ENCODE assay signal across 19 cellular contexts in the genomic region with DNA sequence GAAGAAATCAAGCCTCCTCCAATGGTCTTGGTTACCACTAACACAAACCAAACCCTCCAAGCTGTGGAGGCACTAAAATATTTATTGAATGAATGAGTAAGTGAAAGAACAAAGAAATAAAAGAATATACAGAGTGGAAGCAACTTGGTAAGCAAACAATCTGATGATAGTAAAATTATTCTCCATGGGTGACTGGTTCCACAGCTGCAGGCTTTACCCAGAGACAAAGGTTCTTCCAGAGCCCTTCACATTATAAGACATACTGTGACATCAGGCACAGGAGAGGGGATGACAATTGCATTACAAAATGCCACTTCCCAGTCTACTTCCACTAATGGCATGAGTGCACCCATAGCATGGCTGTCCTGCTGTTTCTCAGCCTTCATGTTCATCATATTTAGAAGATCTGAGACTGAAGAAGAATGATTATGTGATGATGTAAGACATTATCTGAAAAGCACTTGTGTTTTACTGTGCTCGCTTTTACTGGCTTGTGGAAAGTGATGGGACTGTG.
"Had no signal": no experiment of that assay in that cellular context is flagged by ENCODE, and none has a peak within 500 bp of the region (broad histone marks: within the 10 kb centered on the region; RNA-seq: fewer than 3 reads in every experiment).

No MANE protein-coding gene starts in this region.

- H3K36me3 ChIP-seq: gastrocnemius medialis, neutrophil, tibial artery had no signal

- FAIRE-seq: islet of Langerhans, urothelium cell line had no signal

- DNase-seq: activated CD4-positive, alpha-beta memory T cell treated with anti-CD3 and anti-CD28 coated beads for 36 hours; activated CD4-positive, alpha-beta T cell treated with anti-CD3 and anti-CD28 coated beads for 36 hours; activated CD8-positive, alpha-beta memory T cell treated with anti-CD3 and anti-CD28 coated beads, Interleukin-2, amount 10 ng/mL, durations not matched to agents 7 days and 5 days; activated naive CD4-positive, alpha-beta T cell treated with anti-CD3 and anti-CD28 coated beads for 36 hours; activated naive CD8-positive, alpha-beta T cell treated with anti-CD3 and anti-CD28 coated beads, Interleukin-2, amount 50 U/mL, for 24 hours; activated T-cell treated with anti-CD3 and anti-CD28 coated beads, Interleukin-2, amount 50 U/mL, for 1 hour; aorta; dorsolateral prefrontal cortex; erythroblast; gastrocnemius medialis; posterior cingulate gyrus; stimulated activated CD4-positive, alpha-beta T cell treated with anti-CD3 and anti-CD28 coated beads, Interleukin-15, amount 100 ng/mL, for 24 hours; stimulated activated CD4-positive, alpha-beta T cell treated with anti-CD3 and anti-CD28 coated beads, Interleukin-4, amount 100 ng/mL, for 1 hour; stimulated activated naive CD4-positive, alpha-beta T cell; tibial artery had no signal

- H3K27ac Mint-ChIP-seq: activated CD4-positive, alpha-beta memory T cell treated with anti-CD3 and anti-CD28 coated beads for 36 hours; activated CD4-positive, alpha-beta T cell treated with anti-CD3 and anti-CD28 coated beads for 36 hours; activated CD8-positive, alpha-beta memory T cell treated with anti-CD3 and anti-CD28 coated beads, Interleukin-2, amount 10 ng/mL, durations not matched to agents 7 days and 5 days; activated naive CD4-positive, alpha-beta T cell treated with anti-CD3 and anti-CD28 coated beads for 36 hours; activated naive CD8-positive, alpha-beta T cell treated with anti-CD3 and anti-CD28 coated beads, Interleukin-2, amount 50 U/mL, for 24 hours; activated T-helper 2 cell treated with anti-CD3 and anti-CD28 coated beads, Interferon-gamma antibody, Interleukin-2, Interleukin-4, amounts not matched to agents 10 μg/mL and 5 μg/mL and 100 μg/mL, durations not matched to agents 14 hours and 24 hours and 36 hours had no signal

- H3K4me3 ChIP-seq: dorsolateral prefrontal cortex, gastrocnemius medialis, tibial artery had no signal

- H3K27me3 ChIP-seq: gastrocnemius medialis, neutrophil, tibial artery had no signal

- H3K27me3 Mint-ChIP-seq: activated CD4-positive, alpha-beta memory T cell treated with anti-CD3 and anti-CD28 coated beads for 36 hours; activated CD4-positive, alpha-beta T cell treated with anti-CD3 and anti-CD28 coated beads for 36 hours; activated CD8-positive, alpha-beta memory T cell treated with anti-CD3 and anti-CD28 coated beads, Interleukin-2, amount 10 ng/mL, durations not matched to agents 7 days and 5 days; activated naive CD8-positive, alpha-beta T cell treated with anti-CD3 and anti-CD28 coated beads, Interleukin-2, amount 50 U/mL, for 24 hours had no signal

- H3K27ac ChIP-seq: gastrocnemius medialis, neutrophil, tibial artery had no signal

- H3K4me1 ChIP-seq: tibial artery had no signal

- H3K4me1 Mint-ChIP-seq: activated CD4-positive, alpha-beta T cell treated with anti-CD3 and anti-CD28 coated beads for 36 hours; activated CD8-positive, alpha-beta memory T cell treated with anti-CD3 and anti-CD28 coated beads, Interleukin-2, amount 10 ng/mL, durations not matched to agents 7 days and 5 days; activated naive CD8-positive, alpha-beta T cell treated with anti-CD3 and anti-CD28 coated beads, Interleukin-2, amount 50 U/mL, for 24 hours had no signal

- H3K9me3 ChIP-seq: gastrocnemius medialis, neutrophil, tibial artery had no signal

- H3K4me3 Mint-ChIP-seq: activated CD4-positive, alpha-beta memory T cell treated with anti-CD3 and anti-CD28 coated beads for 36 hours; activated CD4-positive, alpha-beta T cell treated with anti-CD3 and anti-CD28 coated beads for 36 hours; activated CD8-positive, alpha-beta memory T cell treated with anti-CD3 and anti-CD28 coated beads, Interleukin-2, amount 10 ng/mL, durations not matched to agents 7 days and 5 days; activated naive CD4-positive, alpha-beta T cell treated with anti-CD3 and anti-CD28 coated beads for 36 hours; activated naive CD8-positive, alpha-beta T cell treated with anti-CD3 and anti-CD28 coated beads, Interleukin-2, amount 50 U/mL, for 24 hours had no signal

- H3K9me3 Mint-ChIP-seq: activated CD4-positive, alpha-beta memory T cell treated with anti-CD3 and anti-CD28 coated beads for 36 hours; activated naive CD4-positive, alpha-beta T cell treated with anti-CD3 and anti-CD28 coated beads for 36 hours; activated T-helper 2 cell treated with anti-CD3 and anti-CD28 coated beads, Interferon-gamma antibody, Interleukin-2, Interleukin-4, amounts not matched to agents 10 μg/mL and 5 μg/mL and 100 μg/mL, durations not matched to agents 14 hours and 24 hours and 36 hours had no signal

- H3K36me3 Mint-ChIP-seq: activated CD4-positive, alpha-beta memory T cell treated with anti-CD3 and anti-CD28 coated beads for 36 hours; activated CD8-positive, alpha-beta memory T cell treated with anti-CD3 and anti-CD28 coated beads, Interleukin-2, amount 10 ng/mL, durations not matched to agents 7 days and 5 days had no signal
